Comparison of ENCODE assay signal across 11 cellular contexts in genomic region chr1:183418696-183419095, GRCh38. TPM values are rescaled to one million over a fixed set of nuclear protein-coding genes. Genes with fewer than 3 reads are reported as not detected.
DNase-seq lines count a peak whose midpoint lies in the region; ATAC-seq and TF ChIP-seq lines count a peak whose summit lies in the region.
"Had no signal": no experiment of that assay in that cellular context is flagged by ENCODE, and none has a peak within 500 bp of the region (broad histone marks: within the 10 kb centered on the region; RNA-seq: fewer than 3 reads in every experiment).

No MANE protein-coding gene starts in this region.

- no peak for DNase-seq in CD8-positive, alpha-beta memory T cell
- DNase-seq in NT2/D1 (ENCODE audit: low read depth, low spot score) (no peak), neural crest cell (ENCODE audit: low read depth, low spot score) (no peak), stomach (no peak)

- H3K4me1 ChIP-seq in CD8-positive, alpha-beta memory T cell (ENCODE audit: insufficient read depth, low read length) = peaks cover 6% of the 10 kb centered on the region
- H3K4me1 ChIP-seq in NT2/D1 (ENCODE audit: insufficient read depth, insufficient read length) (no peaks in the 10 kb centered on the region), endocrine pancreas (ENCODE audit: control insufficient read depth, insufficient read depth, low read length) (no peaks in the 10 kb centered on the region), stomach (peaks cover 19 to 25% (median 21%) of the 10 kb centered on the region in 4 donors)

- no peak overlapping the region for H3K27ac ChIP-seq in CD8-positive, alpha-beta memory T cell (ENCODE audit: low read depth, low read length)
- no peak overlapping the region for H3K27ac ChIP-seq in stomach
- H3K27ac ChIP-seq: prostate gland, upper lobe of right lung had no signal

- H3K27me3 Mint-ChIP-seq in CD8-positive, alpha-beta memory T cell = peaks cover 56 to 85% of the 10 kb centered on the region in 2 donors
- peaks cover 88% of the 10 kb centered on the region for H3K27me3 Mint-ChIP-seq in neural crest cell (ENCODE audit: low read depth)

- H3K36me3 Mint-ChIP-seq in CD8-positive, alpha-beta memory T cell = no peaks in the 10 kb centered on the region
- no peaks in the 10 kb centered on the region for H3K36me3 Mint-ChIP-seq in neural crest cell (ENCODE audit: low read depth)

- peak overlapping the region in 5 of 7 donors; percentile 30 to 63 (median 56) for H3K4me3 Mint-ChIP-seq in CD8-positive, alpha-beta memory T cell
- H3K4me3 Mint-ChIP-seq in neural crest cell = peak overlapping the region; percentile 97

- TF ChIP-seq CTCF in neural crest cell (conservative IDR thresholded peaks at IDR 0.05) = no peak
- no peak for TF ChIP-seq CTCF in stomach (IDR thresholded peaks at IDR 0.05)

- H3K4me1 Mint-ChIP-seq in CD8-positive, alpha-beta memory T cell = peaks cover 25 to 28% (median 26%) of the 10 kb centered on the region in 3 donors
- peaks cover 30% of the 10 kb centered on the region for H3K4me1 Mint-ChIP-seq in neural crest cell

- H3K9me3 Mint-ChIP-seq in CD8-positive, alpha-beta memory T cell = peaks cover 0 to 11% (median 2%) of the 10 kb centered on the region in 5 donors
- H3K9me3 Mint-ChIP-seq in neural crest cell = no peaks in the 10 kb centered on the region

- H3K27me3 ChIP-seq in CD8-positive, alpha-beta memory T cell (ENCODE audit: insufficient read depth, low read length, poor library complexity, severe bottlenecking) = peaks cover 31% of the 10 kb centered on the region
- H3K27me3 ChIP-seq in NT2/D1 (ENCODE audit: insufficient read depth, insufficient read length) (peaks cover 52% of the 10 kb centered on the region), endocrine pancreas (ENCODE audit: control insufficient read depth, insufficient read depth, low read length) (no peaks in the 10 kb centered on the region), stomach (peaks cover 0 to 74% (median 49%) of the 10 kb centered on the region in 3 donors)

- no peak overlapping the region for H3K4me3 ChIP-seq in CD8-positive, alpha-beta memory T cell (ENCODE audit: low read length)
- H3K4me3 ChIP-seq in NT2/D1 (ENCODE audit: insufficient read length, low read depth) (peak overlapping the region; percentile 64), endocrine pancreas (ENCODE audit: control insufficient read depth, insufficient read depth, low read length) (peak overlapping the region; percentile 89), stomach (peak overlapping the region in 1 of 4 donors; percentile 43)
- H3K4me3 ChIP-seq: K562 had no signal

- CTCF ChIA-PET in CD8-positive, alpha-beta memory T cell (lab: Charles Lee) = no interaction called here

- no peaks in the 10 kb centered on the region for H3K36me3 ChIP-seq in CD8-positive, alpha-beta memory T cell (ENCODE audit: insufficient read depth, low read length)
- H3K36me3 ChIP-seq in NT2/D1 (ENCODE audit: insufficient read depth, insufficient read length, low read length) (no peaks in the 10 kb centered on the region), endocrine pancreas (ENCODE audit: control insufficient read depth, insufficient read depth, low read length) (no peaks in the 10 kb centered on the region), stomach (no peaks in the 10 kb centered on the region)
- H3K36me3 ChIP-seq: prostate gland, upper lobe of right lung had no signal

- no peaks in the 10 kb centered on the region for H3K9me3 ChIP-seq in CD8-positive, alpha-beta memory T cell (ENCODE audit: low read length)
- no peaks in the 10 kb centered on the region for H3K9me3 ChIP-seq in NT2/D1 (ENCODE audit: insufficient read depth, low read length)
- H3K9me3 ChIP-seq in endocrine pancreas (ENCODE audit: control insufficient read depth, low read length) = no peaks in the 10 kb centered on the region
- H3K9me3 ChIP-seq in stomach = no peaks in the 10 kb centered on the region
- H3K9me3 ChIP-seq: prostate gland, upper lobe of right lung had no signal

- POLR2A ChIA-PET in CD8-positive, alpha-beta memory T cell (lab: Charles Lee) = no interaction called here

- 70 to 83% (median 77%) methylated on average over 6 of the region's 6 CpGs for WGBS in stomach, 5 donors

- TF ChIP-seq EP300 in stomach (IDR thresholded peaks at IDR 0.05) = no peak

- TF ChIP-seq POLR2A in stomach (IDR thresholded peaks at IDR 0.05) = no peak

- no peak for ATAC-seq in GM18873 (IDR thresholded peaks at IDR 0.05; ENCODE audit: low FRiP score, unreplicated experiment)
- ATAC-seq in HG03025 (IDR thresholded peaks at IDR 0.05; ENCODE audit: low FRiP score, unreplicated experiment) = no peak
- ATAC-seq in GM18909 (IDR thresholded peaks at IDR 0.05; ENCODE audit: poor library complexity, unreplicated experiment) = no peak
- ATAC-seq: K562 had no signal

- intact Hi-C loops in stomach (cut with DNase I; ENCODE audit: low total_unique reads) = no loop called here

- no peak overlapping the region for H3K27ac Mint-ChIP-seq in CD8-positive, alpha-beta memory T cell
- H3K27ac Mint-ChIP-seq in neural crest cell (ENCODE audit: unreplicated experiment) = no peak overlapping the region

- H3K9ac ChIP-seq in NT2/D1 (ENCODE audit: insufficient read length, low read depth) (no peak overlapping the region), endocrine pancreas (ENCODE audit: control insufficient read depth, insufficient read depth, low read length) (peak overlapping the region; percentile 67)

RNA-seq across cellular contexts. Expression of gene NMNAT2, which starts 0.5 kb away (rescaled TPM):
- not detected for total RNA-seq in CD8-positive, alpha-beta memory T cell
- polyA plus RNA-seq in CD8-positive, alpha-beta memory T cell = not detected
- total RNA-seq in neural crest cell = 3.2 and 4.5 TPM in 2 replicates
- 1 to 10 TPM in 2 of 5 donors, under 1 TPM in 2, not detected in 1; 0.45 to 1.3 (median 0.87) TPM for total RNA-seq in stomach
- under 1 TPM in 2 of 3 donors, not detected in 1; 0.06 to 0.13 TPM for polyA plus RNA-seq in stomach
- total RNA-seq: K562 had no signal
- polyA plus RNA-seq: K562 had no signal

RNA-seq across cellular contexts. Expression of gene SMG7, which starts 53.6 kb away (rescaled TPM):
- total RNA-seq in CD8-positive, alpha-beta memory T cell = 10 to 100 TPM; 72.7 to 74.7 TPM
- polyA plus RNA-seq in CD8-positive, alpha-beta memory T cell = 30.5 TPM
- total RNA-seq in neural crest cell = 72.4 and 80.3 TPM in 2 replicates
- 10 to 100 TPM; 27.0 to 44.9 (median 33.5) TPM for total RNA-seq in stomach
- 10 to 100 TPM; 13.4 to 17.4 (median 13.6) TPM for polyA plus RNA-seq in stomach
